ENCODE assay signal across 19 cellular contexts in the genomic region with DNA sequence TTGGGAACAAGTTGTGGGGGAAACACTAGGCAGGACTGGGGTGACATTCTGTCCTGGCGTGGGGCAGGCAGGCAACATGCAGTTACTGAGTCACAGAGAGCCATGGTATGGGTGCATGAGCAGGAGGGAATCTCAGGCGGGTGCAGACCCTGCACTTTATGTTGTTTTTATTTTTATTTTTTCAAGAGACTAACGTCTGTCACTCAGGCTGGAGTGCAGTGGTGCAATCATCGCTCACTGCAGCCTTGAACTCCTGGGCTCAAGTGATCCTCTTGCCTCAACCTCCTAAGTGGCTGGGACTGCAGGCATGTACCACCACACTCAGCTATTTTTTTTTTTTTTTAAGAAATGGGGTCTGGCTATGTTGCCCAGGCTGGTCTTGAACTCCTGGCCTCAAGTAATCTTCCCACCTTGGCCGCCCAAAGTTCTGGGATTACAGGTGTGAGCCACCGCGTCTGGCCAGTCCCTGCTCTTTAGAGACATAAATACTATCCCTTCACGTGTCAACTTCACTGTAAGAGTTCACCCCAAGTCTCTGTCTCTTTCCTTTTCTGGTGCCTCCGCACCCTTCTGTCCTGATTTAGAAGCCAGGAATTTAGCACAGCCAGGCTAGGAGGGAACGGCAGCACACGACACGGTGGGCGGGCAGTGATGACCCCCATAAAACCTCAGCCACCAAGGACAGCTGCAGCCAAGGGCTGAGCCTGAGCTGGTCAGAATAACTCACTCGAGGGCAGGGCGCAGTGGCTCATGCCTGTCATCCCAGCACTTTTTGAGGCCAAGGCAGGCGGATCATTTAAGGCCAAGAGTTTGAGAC.
DNase-seq lines count a peak whose midpoint lies in the region; ATAC-seq, FAIRE-seq and TF ChIP-seq lines count a peak whose summit lies in the region.
"Had no signal": no experiment of that assay in that cellular context is flagged by ENCODE, and none has a peak within 500 bp of the region (broad histone marks: within the 10 kb centered on the region; RNA-seq: fewer than 3 reads in every experiment).

No MANE protein-coding gene starts in this region.

- peaks cover 2 to 5% (median 4%) of the 10 kb centered on the region in 3 donors for H3K27me3 Mint-ChIP-seq in immature natural killer cell (ENCODE audit: low read depth in 3 of 3)

- no peak for TF ChIP-seq CTCF in kidney (IDR thresholded peaks at IDR 0.05; ENCODE audit: borderline replicate concordance, extremely low read depth, insufficient read depth)
- TF ChIP-seq CTCF in gastroesophageal sphincter (IDR thresholded peaks at IDR 0.05) = no peak

- intact Hi-C loops in Right ventricle myocardium inferior (cut with DNase I) = no loop called here
- intact Hi-C loops in right cardiac atrium (cut with DNase I) = no loop called here
- intact Hi-C loops in kidney (cut with DNase I) = no loop called here
- intact Hi-C loops in posterior vena cava (cut with DNase I) = no loop called here

- no peak overlapping the region for H3K27ac ChIP-seq in right cardiac atrium (ENCODE audit: low read length)
- H3K27ac ChIP-seq in kidney (ENCODE audit: low read depth in 2 of 2, low read length in 2 of 2) = no peak overlapping the region
- H3K27ac ChIP-seq in gastroesophageal sphincter = no peak overlapping the region
- H3K27ac ChIP-seq: GM23248 had no signal

- H3K9me3 ChIP-seq in right cardiac atrium (ENCODE audit: control insufficient read depth, low read length) = no peaks in the 10 kb centered on the region
- peaks cover 0 to 3% of the 10 kb centered on the region in 2 donors for H3K9me3 ChIP-seq in kidney (ENCODE audit: control insufficient read depth in 1 of 2, low read length in 2 of 2)
- peaks cover 0 to 11% (median 0%) of the 10 kb centered on the region in 3 donors for H3K9me3 ChIP-seq in gastroesophageal sphincter

- DNase-seq in Right ventricle myocardium inferior (ENCODE audit: missing footprints) (peak; percentile 41), right cardiac atrium (no peak), kidney (peak; percentile 19), posterior vena cava (ENCODE audit: low spot score) (peak; percentile 53), immature natural killer cell (no peak)
- DNase-seq: 8988T; CD8-positive, alpha-beta T cell; DMS79 treated with DMSO at 0.1 percent for 48 hours; GM23248; KG1; NCI-H1417 treated with DMSO at 0.1 percent for 48 hours; NCI-H1930; NCI-H2171; SHP77 treated with DMSO at 0.1 percent for 48 hours had no signal

- H3K4me3 ChIP-seq in right cardiac atrium (ENCODE audit: low read length) (no peak overlapping the region), kidney (ENCODE audit: low read length in 2 of 2) (no peak overlapping the region), gastroesophageal sphincter (no peak overlapping the region)
- H3K4me3 ChIP-seq: GM23248 had no signal

- H3K9ac ChIP-seq in kidney (ENCODE audit: low read length in 2 of 2) = no peak overlapping the region
- H3K9ac ChIP-seq: GM23248 had no signal

- TF ChIP-seq POLR2A in gastroesophageal sphincter (IDR thresholded peaks at IDR 0.05) = no peak

- 77% methylated on average over 16 of the region's 16 CpGs for WGBS in right cardiac atrium
- 73 to 100% methylated on average over 4 to 6 of the region's 16 CpGs for WGBS in gastroesophageal sphincter (ENCODE audit: low coverage in 1 of 2), 2 donors

- no peak overlapping the region for H3K4me3 Mint-ChIP-seq in immature natural killer cell
- H3K4me3 Mint-ChIP-seq: CD8-positive, alpha-beta T cell had no signal

- no peak for ATAC-seq in Right ventricle myocardium inferior
- no peak for ATAC-seq in right cardiac atrium
- ATAC-seq in GM21381 (IDR thresholded peaks at IDR 0.05; ENCODE audit: unreplicated experiment) = no peak
- ATAC-seq in gastroesophageal sphincter = no peak
- no peak for ATAC-seq in GM18858 (IDR thresholded peaks at IDR 0.05; ENCODE audit: unreplicated experiment)
- ATAC-seq: CD8-positive, alpha-beta T cell; Panc1 had no signal

- peaks cover 5 to 9% of the 10 kb centered on the region in 2 donors for H3K4me1 Mint-ChIP-seq in immature natural killer cell

- H3K27me3 ChIP-seq in right cardiac atrium (ENCODE audit: control insufficient read depth, insufficient read depth) (no peaks in the 10 kb centered on the region), gastroesophageal sphincter (peaks cover 31% of the 10 kb centered on the region)

- TF ChIP-seq EP300 in gastroesophageal sphincter (IDR thresholded peaks at IDR 0.05) = no peak

- no peak for FAIRE-seq in kidney (lab: Jason Lieb, UNC)
- FAIRE-seq: D721Med had no signal

- H3K4me1 ChIP-seq in right cardiac atrium (ENCODE audit: control insufficient read depth, insufficient read depth, low read length) (no peaks in the 10 kb centered on the region), kidney (ENCODE audit: control insufficient read depth in 1 of 2, insufficient read depth in 1 of 2, low read depth in 1 of 2, low read length in 2 of 2) (no peaks in the 10 kb centered on the region), gastroesophageal sphincter (no peaks in the 10 kb centered on the region)

- H3K36me3 Mint-ChIP-seq in immature natural killer cell = no peaks in the 10 kb centered on the region
- H3K36me3 Mint-ChIP-seq: CD8-positive, alpha-beta T cell had no signal

- H3K9me3 Mint-ChIP-seq in immature natural killer cell = no peaks in the 10 kb centered on the region
- H3K9me3 Mint-ChIP-seq: CD8-positive, alpha-beta T cell had no signal

- no peak overlapping the region for H3K27ac Mint-ChIP-seq in immature natural killer cell
- H3K27ac Mint-ChIP-seq: CD8-positive, alpha-beta T cell had no signal

- H3K36me3 ChIP-seq in kidney (ENCODE audit: control insufficient read depth in 1 of 2, insufficient read depth in 2 of 2, low read length in 2 of 2) (no peaks in the 10 kb centered on the region), gastroesophageal sphincter (no peaks in the 10 kb centered on the region)

Comparison
In these comparisons a context has a peak if more than half of its experiments do, and no peak if none do; other contexts are left out.
1. DNase-seq: peak in Right ventricle myocardium inferior (single experiment), kidney (single experiment) and posterior vena cava (single experiment); none in right cardiac atrium (0 of 3) and immature natural killer cell (0 of 3).